Comparison of ENCODE assay signal across 8 cellular contexts in the genomic region with DNA sequence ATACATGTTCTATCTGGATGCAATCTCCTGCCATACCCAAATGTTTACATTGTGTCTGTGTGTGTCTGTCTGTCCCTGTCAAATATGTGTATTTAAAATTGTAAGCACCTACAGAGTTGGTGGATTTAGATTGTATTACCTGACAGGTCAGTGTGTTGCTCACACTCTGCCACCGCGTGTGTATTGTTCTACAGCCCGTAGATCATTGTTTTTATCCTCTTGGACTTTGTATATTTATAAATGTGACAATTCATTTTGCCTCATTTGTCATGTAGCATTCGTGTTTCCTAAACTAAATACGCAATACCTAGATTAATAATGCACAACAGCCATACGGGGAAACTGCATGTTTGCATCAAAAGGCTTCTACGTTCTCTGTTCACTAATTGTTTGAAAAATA. TPM values are rescaled to one million over a fixed set of nuclear protein-coding genes. Genes with fewer than 3 reads are reported as not detected.
DNase-seq lines count a peak whose midpoint lies in the region; TF ChIP-seq lines count a peak whose summit lies in the region.

No MANE protein-coding gene starts in this region.

- no peaks in the 10 kb centered on the region for H4K20me1 ChIP-seq in MM.1S (ENCODE audit: insufficient read depth, low read length)

- peak overlapping the region; percentile 95 for H3K27ac Mint-ChIP-seq in Caco-2 (ENCODE audit: unreplicated experiment)

- no peaks in the 10 kb centered on the region for H3K36me3 ChIP-seq in Caco-2 (ENCODE audit: control insufficient read depth, insufficient read depth, low read length)
- no peaks in the 10 kb centered on the region for H3K36me3 ChIP-seq in MM.1S (replicated peaks; ENCODE audit: insufficient read depth, low read length)
- no peaks in the 10 kb centered on the region for H3K36me3 ChIP-seq in endocrine pancreas (ENCODE audit: control insufficient read depth, insufficient read depth, low read length)
- no peaks in the 10 kb centered on the region for H3K36me3 ChIP-seq in neutrophil

- H3K27ac ChIP-seq in MM.1S (ENCODE audit: low read length) (no peak overlapping the region; the same call in 1 of the 2 replicates), neutrophil (peak overlapping the region; percentile 81)

- POLR2A ChIA-PET in Caco-2 (lab: Charles Lee) = interaction anchor here (0.6 kb wide), 1 partner anchor 162 kb away, joined by 4 read pairs; no protein-coding TSS in a partner anchor

- H3K4me3 ChIP-seq in Caco-2 (ENCODE audit: low read depth, low read length) = peak overlapping the region; percentile 57
- H3K4me3 ChIP-seq in MM.1S (ENCODE audit: low read length) = peak overlapping the region; percentile 86
- peak overlapping the region; percentile 94 for H3K4me3 ChIP-seq in endocrine pancreas (ENCODE audit: control insufficient read depth, insufficient read depth, low read length)
- H3K4me3 ChIP-seq in neutrophil (ENCODE audit: low read depth in 1 of 2, low read length in 1 of 2) = peak overlapping the region; percentile 81 to 85

- TF ChIP-seq CTCF in Caco-2 (IDR thresholded peaks at IDR 0.05; ENCODE audit: insufficient read depth in 1 of 2, low read depth in 1 of 2, low read length in 1 of 2, severe bottlenecking in 1 of 2, unreplicated experiment in 1 of 2) (no peak), MM.1S (IDR thresholded peaks at IDR 0.05; ENCODE audit: low read length) (no peak), neutrophil (IDR thresholded peaks at IDR 0.05) (no peak)

- H3K27me3 Mint-ChIP-seq in Caco-2 (ENCODE audit: insufficient read depth, unreplicated experiment) = no peaks in the 10 kb centered on the region

- no peaks in the 10 kb centered on the region for H3K9me3 Mint-ChIP-seq in Caco-2 (ENCODE audit: unreplicated experiment)

- H3K79me2 ChIP-seq in MM.1S (ENCODE audit: low read length) = no peaks in the 10 kb centered on the region

- CTCF ChIA-PET in Caco-2 (lab: Charles Lee) = interaction anchor here (2.6 kb wide), 1 partner anchor 162 kb away, joined by 19 read pairs; the partner anchor contains the start of gene RWDD3

- intact Hi-C loops in Caco-2 (cut with micrococcal nuclease; ENCODE audit: unreplicated experiment) = loop anchor here (1.0 to 2.0 kb wide), 2 partner anchors 15 to 44 kb away; no protein-coding TSS in a partner anchor

- H3K36me3 Mint-ChIP-seq in Caco-2 (ENCODE audit: insufficient read depth, unreplicated experiment) = peaks cover 13% of the 10 kb centered on the region

- H3K9ac ChIP-seq in MM.1S (ENCODE audit: low read length) (peak overlapping the region; percentile 61; the same call in 1 of the 2 replicates), endocrine pancreas (ENCODE audit: control insufficient read depth, insufficient read depth, low read length) (peak overlapping the region; percentile 56)

- H3F3A ChIP-seq in MM.1S (ENCODE audit: insufficient read depth, low read length) = no peaks in the 10 kb centered on the region; the same call in 1 of the 2 replicates

- peak overlapping the region; percentile 99 for H3K4me3 Mint-ChIP-seq in Caco-2 (ENCODE audit: unreplicated experiment)

- TSS peak; percentile 61 for BruUV-seq in Caco-2 (replicated peaks; lab: Mats Ljungman, UMichigan)

- no peaks in the 10 kb centered on the region for H3K9me2 ChIP-seq in MM.1S (replicated peaks; ENCODE audit: insufficient read depth, low read length)

- peak overlapping the region; percentile 84 for H2AFZ ChIP-seq in MM.1S (ENCODE audit: low read length)

- DNase-seq in Caco-2 (no peak), MM.1S (no peak), hepatic stellate cell (ENCODE audit: low spot score) (no peak), DMS79 (lab: John Stamatoyannopoulos, UW) (no peak), NCI-H1092 treated with DMSO at 0.1 percent for 48 hours (lab: John Stamatoyannopoulos, UW) (no peak)
- no peak for DNase-seq in activated CD8-positive, alpha-beta memory T cell treated with anti-CD3 and anti-CD28 coated beads, Interleukin-2, amount 50 U/mL, for 48 hours

- H3K9me3 ChIP-seq in Caco-2 (no peaks in the 10 kb centered on the region), MM.1S (replicated peaks; ENCODE audit: insufficient read depth, low read length) (no peaks in the 10 kb centered on the region), endocrine pancreas (ENCODE audit: control insufficient read depth, low read length) (no peaks in the 10 kb centered on the region), neutrophil (no peaks in the 10 kb centered on the region)

- H3K4me2 ChIP-seq in MM.1S (ENCODE audit: low read depth, low read length) = peak overlapping the region; percentile 74

- no peaks in the 10 kb centered on the region for H3K27me3 ChIP-seq in Caco-2 (replicated peaks; ENCODE audit: control insufficient read depth, insufficient read depth, low read length)
- no peaks in the 10 kb centered on the region for H3K27me3 ChIP-seq in MM.1S (replicated peaks; ENCODE audit: insufficient read depth, low read length)
- no peaks in the 10 kb centered on the region for H3K27me3 ChIP-seq in endocrine pancreas (ENCODE audit: control insufficient read depth, insufficient read depth, low read length)
- peaks cover 19% of the 10 kb centered on the region for H3K27me3 ChIP-seq in neutrophil

- H3K4me1 ChIP-seq in Caco-2 (peaks cover 35% of the 10 kb centered on the region), MM.1S (ENCODE audit: low read length) (no peaks in the 10 kb centered on the region), endocrine pancreas (ENCODE audit: control insufficient read depth, insufficient read depth, low read length) (peaks cover 6% of the 10 kb centered on the region), neutrophil (ENCODE audit: control insufficient read depth in 1 of 2, insufficient read depth in 1 of 2, low read depth in 1 of 2, low read length in 1 of 2) (peaks cover 20 to 26% of the 10 kb centered on the region in 2 experiments)

- peaks cover 18% of the 10 kb centered on the region for H3K4me1 Mint-ChIP-seq in Caco-2 (ENCODE audit: low read depth, unreplicated experiment)

RNA-seq across cellular contexts. Expression of gene ALG14, which starts 0.6 kb away (rescaled TPM):
- total RNA-seq in Caco-2 (2022) = 4.5 and 6.1 TPM in 2 replicates

RNA-seq across cellular contexts. Expression of gene TLCD4, which starts 45.0 kb away (rescaled TPM):
- 14.1 TPM in 2 replicates for total RNA-seq in Caco-2 (2022)
